ENCODE assay signal across 23 cellular contexts in genomic region chr12:49512541-49512940, GRCh38.
"Had no signal": no experiment of that assay in that cellular context is flagged by ENCODE, and none has a peak within 500 bp of the region (broad histone marks: within the 10 kb centered on the region; RNA-seq: fewer than 3 reads in every experiment).

No MANE protein-coding gene starts in this region.

- H3K27ac Mint-ChIP-seq: activated CD4-positive, alpha-beta memory T cell treated with anti-CD3 and anti-CD28 coated beads for 36 hours; activated CD4-positive, alpha-beta T cell treated with anti-CD3 and anti-CD28 coated beads, Interleukin-2, amount 10 ng/mL, durations not matched to agents 7 days and 5 days; activated naive CD4-positive, alpha-beta T cell treated with anti-CD3 and anti-CD28 coated beads for 36 hours; activated naive CD8-positive, alpha-beta T cell treated with anti-CD3 and anti-CD28 coated beads for 36 hours; activated T-helper 17 cell treated with anti-CD3 and anti-CD28 coated beads, Interleukin-2, amount 50 U/mL, for 72 hours; T-helper 17 cell had no signal

- H3K27me3 ChIP-seq: brain microvascular endothelial cell, cardiac muscle cell, SJCRH30 had no signal

- H3K9me3 ChIP-seq: SJCRH30 had no signal

- H3K4me1 Mint-ChIP-seq: activated CD4-positive, alpha-beta T cell treated with anti-CD3 and anti-CD28 coated beads, Interleukin-2, amount 10 ng/mL, durations not matched to agents 7 days and 5 days; activated naive CD8-positive, alpha-beta T cell treated with anti-CD3 and anti-CD28 coated beads for 36 hours; activated T-helper 17 cell treated with anti-CD3 and anti-CD28 coated beads, Interleukin-2, amount 50 U/mL, for 72 hours had no signal

- H3K4me3 ChIP-seq: cardiac muscle cell, SJCRH30 had no signal

- ATAC-seq: activated T-helper 17 cell treated with anti-CD3 and anti-CD28 coated beads, Interleukin-2, amount 50 U/mL, for 72 hours; Right ventricle myocardium inferior; T-helper 17 cell had no signal

- H3K27me3 Mint-ChIP-seq: activated CD4-positive, alpha-beta memory T cell treated with anti-CD3 and anti-CD28 coated beads for 36 hours; activated CD4-positive, alpha-beta T cell treated with anti-CD3 and anti-CD28 coated beads, Interleukin-2, amount 10 ng/mL, durations not matched to agents 7 days and 5 days; activated naive CD8-positive, alpha-beta T cell treated with anti-CD3 and anti-CD28 coated beads for 36 hours; activated T-helper 17 cell treated with anti-CD3 and anti-CD28 coated beads, Interleukin-2, amount 50 U/mL, for 72 hours; T-helper 17 cell had no signal

- H3K36me3 Mint-ChIP-seq: activated CD4-positive, alpha-beta memory T cell treated with anti-CD3 and anti-CD28 coated beads for 36 hours; activated naive CD8-positive, alpha-beta T cell treated with anti-CD3 and anti-CD28 coated beads for 36 hours had no signal

- H3K4me3 Mint-ChIP-seq: activated CD4-positive, alpha-beta memory T cell treated with anti-CD3 and anti-CD28 coated beads for 36 hours; activated CD4-positive, alpha-beta T cell treated with anti-CD3 and anti-CD28 coated beads, Interleukin-2, amount 10 ng/mL, durations not matched to agents 7 days and 5 days; activated naive CD4-positive, alpha-beta T cell treated with anti-CD3 and anti-CD28 coated beads for 36 hours; activated naive CD8-positive, alpha-beta T cell treated with anti-CD3 and anti-CD28 coated beads for 36 hours; activated T-helper 17 cell treated with anti-CD3 and anti-CD28 coated beads, Interleukin-2, amount 50 U/mL, for 72 hours; T-helper 17 cell had no signal

- H3K9me3 Mint-ChIP-seq: activated CD4-positive, alpha-beta memory T cell treated with anti-CD3 and anti-CD28 coated beads for 36 hours; activated CD4-positive, alpha-beta T cell treated with anti-CD3 and anti-CD28 coated beads, Interleukin-2, amount 10 ng/mL, durations not matched to agents 7 days and 5 days; activated naive CD4-positive, alpha-beta T cell treated with anti-CD3 and anti-CD28 coated beads for 36 hours; activated naive CD8-positive, alpha-beta T cell treated with anti-CD3 and anti-CD28 coated beads for 36 hours; activated T-helper 17 cell treated with anti-CD3 and anti-CD28 coated beads, Interleukin-2, amount 50 U/mL, for 72 hours had no signal

- DNase-seq: activated CD4-positive, alpha-beta memory T cell treated with anti-CD3 and anti-CD28 coated beads for 36 hours; activated CD4-positive, alpha-beta T cell treated with anti-CD3 and anti-CD28 coated beads, Interleukin-2, amount 10 ng/mL, durations not matched to agents 7 days and 5 days; activated CD4-positive, CD25-positive, alpha-beta regulatory T cell; activated CD8-positive, alpha-beta memory T cell treated with anti-CD3 and anti-CD28 coated beads for 24 hours; activated gamma-delta T cell; activated naive CD4-positive, alpha-beta T cell treated with anti-CD3 and anti-CD28 coated beads for 36 hours; activated naive CD8-positive, alpha-beta T cell treated with anti-CD3 and anti-CD28 coated beads for 36 hours; activated T-cell treated with anti-CD3 and anti-CD28 coated beads for 4 hours; activated T-cell treated with anti-CD3 and anti-CD28 coated beads, Interleukin-2, amount 50 U/mL, for 48 hours; brain microvascular endothelial cell; Kasumi-1; NCI-H1048; NCI-H146; NCI-H187 treated with DMSO at 0.1 percent for 48 hours; NCI-H2081 treated with DMSO at 0.1 percent for 48 hours; NCI-H446; NCI-H524; SJCRH30; T-helper 17 cell; T-helper 9 cell had no signal

- H3K27ac ChIP-seq: brain microvascular endothelial cell, cardiac muscle cell, SJCRH30 had no signal
